In the genomic region with DNA sequence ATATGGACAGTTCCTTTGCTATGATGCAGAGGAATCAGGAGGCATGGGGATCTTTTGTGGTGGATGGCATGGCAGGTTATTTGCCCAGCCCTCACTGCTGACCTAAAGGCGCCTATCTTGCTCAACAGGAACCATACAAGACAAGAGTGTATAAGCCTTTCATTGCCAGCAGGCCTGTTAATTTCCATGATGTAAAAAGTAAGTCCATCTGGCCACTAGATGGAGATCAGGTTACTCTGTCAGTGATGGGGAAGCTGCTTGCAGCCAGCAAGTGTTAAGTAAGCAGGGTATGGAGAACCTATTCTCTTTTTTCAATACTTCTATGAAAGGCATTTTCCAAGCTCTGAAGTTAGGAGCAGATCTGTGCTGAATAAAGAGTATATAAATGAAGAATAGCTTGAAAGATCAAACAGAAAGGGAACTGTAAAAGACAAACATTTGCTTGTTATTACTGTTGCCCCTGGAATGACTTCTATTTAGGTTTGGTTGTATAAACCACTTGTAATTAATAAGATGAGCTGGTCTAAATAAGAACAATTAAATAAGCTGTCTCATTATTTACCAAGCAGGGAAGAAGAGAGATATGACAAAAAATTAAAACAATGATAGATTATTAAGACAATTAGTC, we compare ENCODE assay signal across 7 cellular contexts.
DNase-seq lines count a peak whose midpoint lies in the region; ATAC-seq and TF ChIP-seq lines count a peak whose summit lies in the region.

No MANE protein-coding gene starts in this region.

- BruUV-seq in IMR-90 (replicated peaks; lab: Mats Ljungman, UMichigan): no TSS peak

- H3K4me3 ChIP-seq in IMR-90 (ENCODE audit: insufficient read depth, low read depth, low read length) (no peak overlapping the region), psoas muscle (no peak overlapping the region)

- dilution Hi-C loops in IMR-90 (cut with HindIII; ENCODE audit: low sequenced_read_pairs, unreplicated experiment): no loop called here

- POLR2A ChIA-PET in IMR-90 (lab: Charles Lee; ENCODE audit: unreplicated experiment): no interaction called here

- H3K4me1 ChIP-seq in IMR-90 (ENCODE audit: control insufficient read depth, insufficient read depth, low read length): no peaks in the 10 kb centered on the region
- peaks cover 9% of the 10 kb centered on the region for H3K4me1 ChIP-seq in psoas muscle

- H3K9me3 ChIP-seq in IMR-90 (ENCODE audit: control insufficient read depth, insufficient read depth, low read length): no peaks in the 10 kb centered on the region
- H3K9me3 ChIP-seq in psoas muscle: no peaks in the 10 kb centered on the region

- no peak overlapping the region for H3K18ac ChIP-seq in IMR-90 (ENCODE audit: low read depth, low read length)

- H3K9me1 ChIP-seq in IMR-90 (ENCODE audit: insufficient read depth, low read length): no peaks in the 10 kb centered on the region

- H2AFZ ChIP-seq in IMR-90 (replicated peaks; ENCODE audit: low read length, poor library complexity): no peak overlapping the region

- H2AK9ac ChIP-seq in IMR-90 (replicated peaks; ENCODE audit: low read depth, low read length, poor library complexity): no peak overlapping the region

- H3K14ac ChIP-seq in IMR-90 (replicated peaks; ENCODE audit: low read depth, low read length): no peak overlapping the region

- CTCF ChIA-PET in IMR-90 (lab: Yijun Ruan, JAX): interaction anchor here (0.6 to 2.5 kb wide), 17 partner anchors 11 to 579 kb away, joined by 3 to 12 read pairs (median 4); no protein-coding TSS in a partner anchor

- DNase-seq in GF-D8 (lab: John Stamatoyannopoulos, UW): peak; percentile 90
- peak; percentile 95 for DNase-seq in IMR-90
- peak; percentile 94 for DNase-seq in NOMO-1 treated with DMSO at 0.1 percent for 48 hours (lab: John Stamatoyannopoulos, UW; ENCODE audit: unreplicated experiment)
- peak in 37 of 56 donors; percentile 5 to 73 (median 27) for DNase-seq in amygdala (lab: John Stamatoyannopoulos, UW)
- DNase-seq in left cardiac atrium: peak; percentile 31
- peak in 1 of 2 donors; percentile 18 for DNase-seq in psoas muscle

- H3K79me1 ChIP-seq in IMR-90 (ENCODE audit: low read depth in 1 of 2, low read length in 2 of 2): no peaks in the 10 kb centered on the region

- H3K36me3 ChIP-seq in IMR-90 (ENCODE audit: control insufficient read depth, insufficient read depth, low read length) (no peaks in the 10 kb centered on the region), psoas muscle (ENCODE audit: insufficient read depth in 1 of 2, low read depth in 1 of 2) (peaks cover 0 to 12% of the 10 kb centered on the region in 2 donors)

- WGBS in IMR-90 (ENCODE audit: extremely low coverage in 2 of 2, insufficient read length in 1 of 2), 2 experiments: no CpG with 5 or more reads among the region's 1 CpG
- WGBS in psoas muscle, 3 donors: 0 to 19% (median 6%) methylated on average over 1 of the region's 1 CpG

- H3K23ac ChIP-seq in IMR-90 (ENCODE audit: low read depth, low read length): no peak overlapping the region

- H4K20me1 ChIP-seq in IMR-90 (ENCODE audit: insufficient read depth, low read length): no peaks in the 10 kb centered on the region

- no peak overlapping the region for H4K5ac ChIP-seq in IMR-90 (ENCODE audit: low read depth, low read length)

- TF ChIP-seq POLR2A in IMR-90 (IDR thresholded peaks at IDR 0.05; ENCODE audit: low read depth, low read length): no peak

- ATAC-seq in GM21528 (IDR thresholded peaks at IDR 0.05; ENCODE audit: low FRiP score, unreplicated experiment) (peak; percentile 78), IMR-90 (ENCODE audit: low read depth) (peak; percentile 99), left cardiac atrium (peak; percentile 96 to 97), psoas muscle (peak; percentile 95 to 99 (median 98))

- in situ Hi-C loops in IMR-90 (cut with MboI; ENCODE audit: low sequenced_read_pairs): loop anchor here (5.0 to 10.0 kb wide), 2 partner anchors 377 to 444 kb away; a partner anchor contains a TSS

- H2BK20ac ChIP-seq in IMR-90 (ENCODE audit: low read depth, low read length): no peak overlapping the region

- no peak overlapping the region for H3K4ac ChIP-seq in IMR-90 (ENCODE audit: low read depth, low read length)

- H2BK120ac ChIP-seq in IMR-90 (ENCODE audit: low read depth, low read length): no peak overlapping the region

- H2BK15ac ChIP-seq in IMR-90 (ENCODE audit: low read depth, low read length): no peak overlapping the region

- intact Hi-C loops in IMR-90 (cut with micrococcal nuclease): loop anchor here (1.0 to 10.0 kb wide), 5 partner anchors 277 to 549 kb away; a partner anchor contains a TSS
- intact Hi-C loops in left cardiac atrium (cut with DNase I): loop anchor here (5.0 to 10.0 kb wide), 3 partner anchors 379 to 444 kb away; a partner anchor contains a TSS
- intact Hi-C loops in psoas muscle (cut with DNase I): loop anchor here (10.0 kb wide), 2 partner anchors 377 to 447 kb away; a partner anchor contains a TSS

- H3K9ac ChIP-seq in IMR-90 (ENCODE audit: low read depth, low read length): no peak overlapping the region

- TF ChIP-seq CTCF in IMR-90 (conservative IDR thresholded peaks at IDR 0.05; ENCODE audit: low read depth, low read length) (peak; percentile 92), psoas muscle (IDR thresholded peaks at IDR 0.05) (peak; percentile 77)

- H4K8ac ChIP-seq in IMR-90 (ENCODE audit: low read depth in 2 of 2, low read length in 2 of 2): no peak overlapping the region

- H3K27ac ChIP-seq in IMR-90 (ENCODE audit: insufficient read depth, low read length) (no peak overlapping the region), psoas muscle (no peak overlapping the region)

- H3K27me3 ChIP-seq in IMR-90 (ENCODE audit: control insufficient read depth, insufficient read depth, low read length) (no peaks in the 10 kb centered on the region), psoas muscle (ENCODE audit: insufficient read depth in 3 of 3, low read length in 2 of 3) (no peaks in the 10 kb centered on the region)

- no peak overlapping the region for H3K56ac ChIP-seq in IMR-90 (ENCODE audit: extremely low read depth, insufficient read depth, low read length)

- peak; percentile 99 for TF ChIP-seq RAD21 in IMR-90 (IDR thresholded peaks at IDR 0.05; ENCODE audit: low read length)

- H4K91ac ChIP-seq in IMR-90 (ENCODE audit: insufficient read depth, low read depth, low read length): no peak overlapping the region

- H2BK5ac ChIP-seq in IMR-90 (ENCODE audit: low read depth, low read length, poor library complexity, severe bottlenecking): no peak overlapping the region

- no peak overlapping the region for H2AK5ac ChIP-seq in IMR-90 (ENCODE audit: low read depth, low read length)

- no peak overlapping the region for H3K4me2 ChIP-seq in IMR-90 (ENCODE audit: low read depth, low read length)

TF ChIP-seq in IMR-90, 13 proteins besides CTCF, POLR2A, EP300 and RAD21:
- TF ChIP-seq CEBPB (IDR thresholded peaks at IDR 0.05; ENCODE audit: low read depth, low read length) (peak; percentile 72), MAFK (IDR thresholded peaks at IDR 0.05; ENCODE audit: low read depth, low read length) (no peak), CHD1 (IDR thresholded peaks at IDR 0.05; ENCODE audit: low read depth, low read length) (no peak), SMC3 (IDR thresholded peaks at IDR 0.05; ENCODE audit: low read depth, low read length) (peak; percentile 97), RFX5 (IDR thresholded peaks at IDR 0.05; ENCODE audit: low read depth, low read length) (no peak), MAZ (IDR thresholded peaks at IDR 0.05; ENCODE audit: borderline replicate concordance, low read depth, low read length) (no peak), MXI1 (IDR thresholded peaks at IDR 0.05; ENCODE audit: borderline replicate concordance, low read depth, low read length) (no peak), FOS (IDR thresholded peaks at IDR 0.05; ENCODE audit: low read depth, low read length) (no peak), BHLHE40 (IDR thresholded peaks at IDR 0.05; ENCODE audit: low read depth, low read length) (no peak)
- TF ChIP-seq, protein P1, sequence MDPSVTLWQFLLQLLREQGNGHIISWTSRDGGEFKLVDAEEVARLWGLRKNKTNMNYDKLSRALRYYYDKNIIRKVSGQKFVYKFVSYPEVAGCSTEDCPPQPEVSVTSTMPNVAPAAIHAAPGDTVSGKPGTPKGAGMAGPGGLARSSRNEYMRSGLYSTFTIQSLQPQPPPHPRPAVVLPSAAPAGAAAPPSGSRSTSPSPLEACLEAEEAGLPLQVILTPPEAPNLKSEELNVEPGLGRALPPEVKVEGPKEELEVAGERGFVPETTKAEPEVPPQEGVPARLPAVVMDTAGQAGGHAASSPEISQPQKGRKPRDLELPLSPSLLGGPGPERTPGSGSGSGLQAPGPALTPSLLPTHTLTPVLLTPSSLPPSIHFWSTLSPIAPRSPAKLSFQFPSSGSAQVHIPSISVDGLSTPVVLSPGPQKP (IDR thresholded peaks at IDR 0.05; ENCODE audit: borderline replicate concordance, low read depth, low read length): no peak
- TF ChIP-seq, protein P2, sequence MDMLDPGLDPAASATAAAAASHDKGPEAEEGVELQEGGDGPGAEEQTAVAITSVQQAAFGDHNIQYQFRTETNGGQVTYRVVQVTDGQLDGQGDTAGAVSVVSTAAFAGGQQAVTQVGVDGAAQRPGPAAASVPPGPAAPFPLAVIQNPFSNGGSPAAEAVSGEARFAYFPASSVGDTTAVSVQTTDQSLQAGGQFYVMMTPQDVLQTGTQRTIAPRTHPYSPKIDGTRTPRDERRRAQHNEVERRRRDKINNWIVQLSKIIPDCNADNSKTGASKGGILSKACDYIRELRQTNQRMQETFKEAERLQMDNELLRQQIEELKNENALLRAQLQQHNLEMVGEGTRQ (IDR thresholded peaks at IDR 0.05; ENCODE audit: low read depth, low read length): no peak
